In the genomic region with DNA sequence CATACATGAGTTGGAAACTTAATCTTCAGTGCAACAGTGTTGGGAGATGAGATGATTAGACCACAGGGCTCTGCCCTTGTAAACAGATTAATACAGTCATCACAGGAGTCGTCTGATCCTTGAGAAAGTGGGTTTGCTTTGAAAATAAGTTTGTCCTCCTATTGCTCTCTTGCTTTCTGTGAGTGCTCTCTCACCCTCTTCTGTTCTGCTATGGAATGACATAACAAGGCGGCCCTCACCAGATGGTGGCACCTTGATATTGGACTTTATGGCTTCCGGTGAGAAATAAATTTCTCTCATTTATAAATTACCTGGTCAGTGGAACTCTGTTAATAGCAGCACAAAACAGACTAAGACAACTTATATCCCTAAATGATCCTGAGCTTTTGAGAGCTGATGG, we compare ENCODE assay signal across 1 cellular context.
TF ChIP-seq lines count a peak whose summit lies in the region.

No MANE protein-coding gene starts in this region.

TF ChIP-seq in H1, 55 proteins besides CTCF, POLR2A, EP300 and RAD21 (continued from another document):
- TF ChIP-seq BCL11A (IDR thresholded peaks at IDR 0.05; ENCODE audit: low read depth in 2 of 2, low read length in 2 of 2) (no peak), HDAC2 (IDR thresholded peaks at IDR 0.05; ENCODE audit: borderline replicate concordance in 1 of 2, low read depth in 2 of 2, low read length in 2 of 2) (no peak)
